ENCODE assay signal across 24 cellular contexts in the genomic region with DNA sequence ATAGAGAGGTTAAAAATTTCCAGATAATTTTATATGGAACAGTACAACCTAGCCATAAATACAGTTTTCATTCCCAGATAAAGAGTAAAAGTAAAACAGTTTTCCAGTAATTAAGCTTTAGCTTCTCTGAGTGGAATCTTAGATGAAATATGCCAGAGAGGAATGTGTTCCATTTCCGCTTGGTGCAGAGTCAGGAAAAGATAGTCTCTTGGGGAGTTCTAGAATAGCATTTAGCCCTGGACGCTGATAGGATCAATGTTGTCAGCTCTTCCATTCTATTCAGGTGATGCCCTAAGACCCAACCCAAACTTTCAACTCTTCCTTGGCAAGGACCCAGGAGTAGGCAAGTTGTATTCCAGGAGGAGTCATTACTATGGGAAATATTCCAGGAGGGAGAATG.
"Had no signal": no experiment of that assay in that cellular context is flagged by ENCODE, and none has a peak within 500 bp of the region (broad histone marks: within the 10 kb centered on the region; RNA-seq: fewer than 3 reads in every experiment).

No MANE protein-coding gene starts in this region.

- H3K4me1 Mint-ChIP-seq: naive thymus-derived CD8-positive, alpha-beta T cell had no signal

- H3K9me3 ChIP-seq: breast epithelium, right lobe of liver, SJCRH30, upper lobe of left lung had no signal

- H3K9ac ChIP-seq: parathyroid adenoma had no signal

- H3K36me3 ChIP-seq: breast epithelium, right lobe of liver, SJCRH30, upper lobe of left lung had no signal

- H3K27me3 ChIP-seq: breast epithelium, right lobe of liver, SJCRH30, upper lobe of left lung had no signal

- H3K4me3 ChIP-seq: breast epithelium, lung, right lobe of liver, SJCRH30, skin epidermis, upper lobe of left lung had no signal

- H3K27ac ChIP-seq: breast epithelium, parathyroid adenoma, right lobe of liver, SJCRH30, upper lobe of left lung had no signal

- H3K79me2 ChIP-seq: parathyroid adenoma had no signal

- H2AFZ ChIP-seq: parathyroid adenoma had no signal

- ATAC-seq: esophagus mucosa; naive thymus-derived CD8-positive, alpha-beta T cell; right lobe of liver had no signal

- DNase-seq: activated CD4-positive, alpha-beta T cell treated with anti-CD3 and anti-CD28 coated beads for 1 hour; activated CD8-positive, alpha-beta memory T cell treated with anti-CD3 and anti-CD28 coated beads for 24 hours; activated CD8-positive, alpha-beta memory T cell treated with anti-CD3 and anti-CD28 coated beads, Interleukin-2, amount 50 U/mL, for 4 hours; activated naive CD4-positive, alpha-beta T cell; activated T-cell treated with anti-CD3 and anti-CD28 coated beads, Interleukin-2, amount 50 U/mL, for 24 hours; amniotic stem cell; cortex of kidney; effector memory CD4-positive, alpha-beta T cell; kidney; naive thymus-derived CD8-positive, alpha-beta T cell; right lobe of liver; SJCRH30; stimulated activated CD4-positive, alpha-beta T cell treated with anti-CD3 and anti-CD28 coated beads, Interleukin-2, amount 100 ng/mL, for 24 hours; stimulated activated naive CD4-positive, alpha-beta T cell; T-helper 9 cell; upper lobe of left lung had no signal

- H3K36me3 Mint-ChIP-seq: activated naive CD8-positive, alpha-beta T cell; mesothelial cell of epicardium; naive thymus-derived CD8-positive, alpha-beta T cell had no signal

- H3K4me3 Mint-ChIP-seq: activated naive CD8-positive, alpha-beta T cell; activated T-cell treated with anti-CD3 and anti-CD28 coated beads, Interleukin-2, amount 50 U/mL, for 24 hours; mesothelial cell of epicardium; naive thymus-derived CD8-positive, alpha-beta T cell had no signal

- H3K4me1 ChIP-seq: breast epithelium, parathyroid adenoma, right lobe of liver, SJCRH30, upper lobe of left lung had no signal

- H3K27ac Mint-ChIP-seq: activated naive CD8-positive, alpha-beta T cell; activated T-cell treated with anti-CD3 and anti-CD28 coated beads, Interleukin-2, amount 50 U/mL, for 24 hours; activated T-helper 2 cell treated with anti-CD3 and anti-CD28 coated beads, Interferon-gamma antibody, Interleukin-2, Interleukin-4, amounts not matched to agents 10 μg/mL and 5 μg/mL and 100 μg/mL, durations not matched to agents 14 hours and 24 hours and 36 hours; mesothelial cell of epicardium; naive thymus-derived CD8-positive, alpha-beta T cell had no signal

- H3K9me3 Mint-ChIP-seq: activated T-cell treated with anti-CD3 and anti-CD28 coated beads, Interleukin-2, amount 50 U/mL, for 24 hours; activated T-helper 2 cell treated with anti-CD3 and anti-CD28 coated beads, Interferon-gamma antibody, Interleukin-2, Interleukin-4, amounts not matched to agents 10 μg/mL and 5 μg/mL and 100 μg/mL, durations not matched to agents 14 hours and 24 hours and 36 hours; mesothelial cell of epicardium; naive thymus-derived CD8-positive, alpha-beta T cell had no signal
